In the genomic region with DNA sequence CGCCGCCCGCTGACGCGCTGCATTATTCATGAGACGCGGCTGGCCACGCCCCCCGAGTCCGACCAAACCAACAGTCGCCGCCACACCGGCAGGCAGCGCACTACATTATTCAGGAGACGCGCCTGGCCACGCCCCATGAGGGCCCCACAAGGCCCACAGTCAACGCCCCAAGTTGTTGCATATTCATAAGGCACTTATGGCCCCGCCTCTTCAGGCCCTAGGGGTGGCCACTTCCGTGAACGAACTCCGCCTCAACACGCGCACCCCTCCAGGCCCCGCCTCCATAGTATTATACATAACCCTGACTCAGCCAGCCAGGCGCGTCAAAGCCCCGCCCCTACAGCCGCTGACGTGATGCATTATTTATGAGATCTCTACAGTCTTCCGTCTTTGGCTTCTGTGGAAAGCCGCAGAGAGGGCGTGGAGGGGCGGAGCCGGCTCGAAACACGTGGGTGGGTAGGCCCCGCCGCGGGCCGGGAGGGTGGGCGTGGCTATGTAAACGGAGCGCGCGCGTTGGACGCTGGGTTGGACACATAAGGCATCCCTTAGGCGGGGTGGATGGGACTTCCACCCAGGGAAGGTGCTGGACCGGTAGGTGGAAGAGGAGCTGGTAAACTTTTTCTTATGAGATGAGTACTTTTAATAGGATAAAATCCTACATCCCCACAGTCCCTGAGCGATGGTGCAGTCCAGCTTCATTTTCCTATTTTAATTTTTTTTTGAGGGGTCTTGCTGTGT, we compare ENCODE assay signal across 8 cellular contexts. TPM values are rescaled to one million over a fixed set of nuclear protein-coding genes. Genes with fewer than 3 reads are reported as not detected.
DNase-seq lines count a peak whose midpoint lies in the region; ATAC-seq and TF ChIP-seq lines count a peak whose summit lies in the region.

No MANE protein-coding gene starts in this region.

- H3K36me3 ChIP-seq in GM06990 (ENCODE audit: control insufficient read depth, insufficient read depth, low read length): no peaks in the 10 kb centered on the region; the same call in 1 of the 2 replicates

- peak; percentile 20 for TF ChIP-seq POLR2A in NB4 (IDR thresholded peaks at IDR 0.05; ENCODE audit: extremely low read depth, insufficient read length)

- DNase-seq in GM06990 (ENCODE audit: extremely low read depth, insufficient read length): peak; percentile 99
- DNase-seq in NB4 (ENCODE audit: low read depth): peak; percentile 100
- DNase-seq in SK-N-DZ (ENCODE audit: low spot score): peak; percentile 100
- DNase-seq in activated naive CD4-positive, alpha-beta T cell treated with anti-CD3 and anti-CD28 coated beads, Interleukin-2, amount 50 U/mL, for 16 hours: peak; percentile 100
- DNase-seq in glomerular endothelial cell (ENCODE audit: extremely low read depth, low read depth, low spot score): peak; percentile 96
- peak; percentile 100 for DNase-seq in occipital lobe (lab: John Stamatoyannopoulos, UW)

- ATAC-seq in HG02571 (IDR thresholded peaks at IDR 0.05; ENCODE audit: unreplicated experiment): peak; percentile 85

- H3K4me3 ChIP-seq in GM06990 (replicated peaks; ENCODE audit: low read depth, low read length) (peak overlapping the region; percentile 100), NB4 (ENCODE audit: low read depth, low read length) (no peak overlapping the region)

- H3K27ac ChIP-seq in temporal lobe (ENCODE audit: low read depth, low read length): peak overlapping the region; percentile 83

- no peaks in the 10 kb centered on the region for H3K27me3 ChIP-seq in GM06990 (replicated peaks; ENCODE audit: control insufficient read depth, insufficient read depth, low read length)

- TF ChIP-seq CTCF in GM06990 (IDR thresholded peaks at IDR 0.05; ENCODE audit: insufficient read depth, low read length, poor library complexity, severe bottlenecking) (no peak), NB4 (IDR thresholded peaks at IDR 0.05; ENCODE audit: low read depth, low read length) (no peak)

RNA-seq across cellular contexts. Expression of a gene that starts 0.4 kb away (rescaled TPM):
- 6.6 and 7.1 TPM in 2 replicates for polyA plus RNA-seq in SK-N-DZ (2014; cell fraction: cytosol; rRNA removed)
- 8.1 and 9.4 TPM in 2 replicates for polyA plus RNA-seq in SK-N-DZ (2014; cell fraction: nucleus; rRNA removed)
- total RNA-seq in glomerular endothelial cell (13.6 and 18.3 TPM in 2 replicates), occipital lobe (6.6 TPM), temporal lobe (5.2 TPM)

RNA-seq across cellular contexts. Expression of a gene that starts 21.1 kb away (rescaled TPM):
- 250 and 297 TPM in 2 replicates for polyA plus RNA-seq in SK-N-DZ (2014; cell fraction: cytosol; rRNA removed)
- 155 and 232 TPM in 2 replicates for polyA plus RNA-seq in SK-N-DZ (2014; cell fraction: nucleus; rRNA removed)
- 297 and 321 TPM in 2 replicates for total RNA-seq in glomerular endothelial cell
- 118 TPM for total RNA-seq in occipital lobe
- total RNA-seq in temporal lobe: 114 TPM

RNA-seq across cellular contexts. Expression of a gene that starts 35.4 kb away (rescaled TPM):
- 89.4 and 109 TPM in 2 replicates for polyA plus RNA-seq in SK-N-DZ (2014; cell fraction: cytosol; rRNA removed)
- 75.4 and 103 TPM in 2 replicates for polyA plus RNA-seq in SK-N-DZ (2014; cell fraction: nucleus; rRNA removed)
- total RNA-seq in glomerular endothelial cell: 143 and 155 TPM in 2 replicates
- 16.4 TPM for total RNA-seq in occipital lobe
- 20.9 TPM for total RNA-seq in temporal lobe

RNA-seq across cellular contexts. Expression of a gene that starts 49.4 kb away (rescaled TPM):
- polyA plus RNA-seq in SK-N-DZ (2014; cell fraction: cytosol; rRNA removed): 826 and 902 TPM in 2 replicates
- 558 and 639 TPM in 2 replicates for polyA plus RNA-seq in SK-N-DZ (2014; cell fraction: nucleus; rRNA removed)
- 730 and 991 TPM in 2 replicates for total RNA-seq in glomerular endothelial cell
- total RNA-seq in occipital lobe: 530 TPM
- 313 TPM for total RNA-seq in temporal lobe
